21 cellular contexts compared by ENCODE assay signal in genomic region chr17:72434991-72435618, GRCh38.
A peak's percentile ranks its signal among the peaks of the same experiment; 100 is the strongest.
DNase-seq lines count a peak whose midpoint lies in the region; ATAC-seq and TF ChIP-seq lines count a peak whose summit lies in the region.
"Had no signal": no experiment of that assay in that cellular context is flagged by ENCODE, and none has a peak within 500 bp of the region (broad histone marks: within the 10 kb centered on the region; RNA-seq: fewer than 3 reads in every experiment).

No MANE protein-coding gene starts in this region.

- in situ Hi-C loops in T47D (cut with HindIII; ENCODE audit: low pct_unique_long_range_greater_than_20kb, low sequenced_read_pairs): no loop called here

- H3K27ac ChIP-seq in breast epithelium (no peak overlapping the region), RWPE1 (peak overlapping the region; percentile 19), foreskin keratinocyte (no peak overlapping the region)

- ATAC-seq in foreskin keratinocyte (peak; percentile 54), GM18907 (IDR thresholded peaks at IDR 0.05; ENCODE audit: unreplicated experiment) (no peak)

- CTCF ChIA-PET in RWPE1 (lab: Yijun Ruan, JAX): no interaction called here

- H3K27me3 ChIP-seq in breast epithelium: no peaks in the 10 kb centered on the region
- H3K27me3 ChIP-seq in foreskin keratinocyte: no peaks in the 10 kb centered on the region

- intact Hi-C loops in breast epithelium (cut with DNase I; ENCODE audit: low total_unique reads): no loop called here

- TF ChIP-seq CTCF in breast epithelium (IDR thresholded peaks at IDR 0.05) (no peak), RWPE1 (conservative IDR thresholded peaks at IDR 0.05; ENCODE audit: low read depth) (no peak), foreskin keratinocyte (conservative IDR thresholded peaks at IDR 0.05) (no peak)

- DNase-seq in T47D (ENCODE audit: low read depth in 1 of 2, low spot score in 1 of 2) (peak; percentile 76 to 92), breast epithelium (ENCODE audit: low spot score in 2 of 2) (no peak), RWPE1 (ENCODE audit: low spot score) (no peak), foreskin keratinocyte (peak in 1 of 2 donors; percentile 49), NCI-H1105 (lab: John Stamatoyannopoulos, UW) (no peak)
- DNase-seq in activated effector memory CD4-positive, alpha-beta T cell treated with Interleukin-2 at 50 U/mL for 16 hours: no peak
- no peak for DNase-seq in activated CD8-positive, alpha-beta memory T cell treated with anti-CD3 and anti-CD28 coated beads for 24 hours
- DNase-seq: CD4-positive, CD25-positive, alpha-beta regulatory T cell; DMS79 treated with DMSO at 0.1 percent for 48 hours; GF-D8; H9; Karpas-422; NCI-H1417; NCI-H2081; NCI-H2227 treated with DMSO at 0.1 percent for 48 hours; NCI-H524 treated with DMSO at 0.1 percent for 48 hours; NK-92 treated with Interleukin-12 subunit alpha and Interleukin-12 subunit beta, amount 100 ng/mL, for 24 hours; Right ventricle myocardium superior; SK-N-SH; T-helper 1 cell had no signal

- POLR2A ChIA-PET in RWPE1 (lab: Yijun Ruan, JAX; ENCODE audit: low non-redundant PET): interaction anchor here (0.6 kb wide), 1 partner anchor 49 kb away, joined by 8 read pairs; no protein-coding TSS in a partner anchor

- H3K36me3 ChIP-seq in breast epithelium: no peaks in the 10 kb centered on the region

- no peak overlapping the region for H3K4me3 ChIP-seq in breast epithelium

- H3K9me3 ChIP-seq in breast epithelium: no peaks in the 10 kb centered on the region
- H3K9me3 ChIP-seq: SK-N-SH had no signal

- TF ChIP-seq POLR2A in breast epithelium (IDR thresholded peaks at IDR 0.05): no peak

- H3K4me1 ChIP-seq in breast epithelium: no peaks in the 10 kb centered on the region
- peaks cover 18% of the 10 kb centered on the region for H3K4me1 ChIP-seq in foreskin keratinocyte

Comparison
In these comparisons a context has a peak if more than half of its experiments do, and no peak if none do; other contexts are left out.
1. DNase-seq: peak in T47D (2 of 2); none in breast epithelium (0 of 2), RWPE1 (single experiment), activated effector memory CD4-positive, alpha-beta T cell treated with Interleukin-2 at 50 U/mL for 16 hours (single experiment), NCI-H1105 (single experiment) and activated CD8-positive, alpha-beta memory T cell treated with anti-CD3 and anti-CD28 coated beads for 24 hours (single experiment).